In the genomic region with DNA sequence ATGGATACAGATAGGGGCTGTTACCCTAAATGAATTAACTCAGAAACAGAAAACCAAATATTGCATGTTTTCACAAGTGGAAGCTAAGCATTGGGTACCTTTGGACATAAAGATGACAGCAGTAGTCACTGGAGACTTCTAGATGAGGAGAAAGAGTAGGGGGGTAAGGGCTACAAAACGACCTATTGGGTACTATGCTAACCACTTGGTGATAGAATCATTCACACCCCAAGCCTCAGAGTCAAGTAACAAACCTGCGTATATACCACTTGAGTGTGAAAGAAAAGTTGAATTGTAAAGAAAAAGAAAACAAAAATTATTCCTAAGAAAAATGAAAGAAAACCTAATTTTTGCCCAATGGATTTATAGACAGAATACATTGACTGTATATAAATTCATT, we compare ENCODE assay signal across 23 cellular contexts. TPM values are rescaled to one million over a fixed set of nuclear protein-coding genes. Genes with fewer than 3 reads are reported as not detected.
A peak's percentile ranks its signal among the peaks of the same experiment; 100 is the strongest.
DNase-seq lines count a peak whose midpoint lies in the region; ATAC-seq and TF ChIP-seq lines count a peak whose summit lies in the region.
"Had no signal": no experiment of that assay in that cellular context is flagged by ENCODE, and none has a peak within 500 bp of the region (broad histone marks: within the 10 kb centered on the region; RNA-seq: fewer than 3 reads in every experiment).

No MANE protein-coding gene starts in this region.

- no peaks in the 10 kb centered on the region for H3K36me3 ChIP-seq in KOPT-K1 (ENCODE audit: insufficient read depth, low read length)

- intact Hi-C loops in activated CD8-positive, alpha-beta T cell treated with anti-CD3 and anti-CD28 coated beads for 36 hours (cut with micrococcal nuclease): no loop called here

- peak overlapping the region; percentile 17 for H3K27ac ChIP-seq in KOPT-K1 (ENCODE audit: low read depth, low read length, poor library complexity, severe bottlenecking)
- H3K27ac ChIP-seq: 22Rv1, A549, C4-2B, HL-60 had no signal

- no peak for ATAC-seq in activated CD8-positive, alpha-beta T cell treated with anti-CD3 and anti-CD28 coated beads for 36 hours
- ATAC-seq in activated CD8-positive, alpha-beta T cell treated with anti-CD3 and anti-CD28 coated beads, Interleukin-2, amount 10 ng/mL, durations not matched to agents 7 days and 5 days: no peak
- ATAC-seq in GM19452 (IDR thresholded peaks at IDR 0.05; ENCODE audit: unreplicated experiment) (no peak), HG02852 (IDR thresholded peaks at IDR 0.05; ENCODE audit: unreplicated experiment) (no peak)
- ATAC-seq: A549, GM12878 had no signal

- no peaks in the 10 kb centered on the region for H3K36me3 Mint-ChIP-seq in activated CD8-positive, alpha-beta T cell treated with anti-CD3 and anti-CD28 coated beads for 36 hours (ENCODE audit: low read depth)
- H3K36me3 Mint-ChIP-seq in activated CD8-positive, alpha-beta T cell treated with anti-CD3 and anti-CD28 coated beads, Interleukin-2, amount 10 ng/mL, durations not matched to agents 7 days and 5 days (ENCODE audit: low read depth): no peaks in the 10 kb centered on the region
- no peaks in the 10 kb centered on the region for H3K36me3 Mint-ChIP-seq in immature natural killer cell

- CTCF ChIA-PET in activated CD8-positive, alpha-beta T cell treated with anti-CD3 and anti-CD28 coated beads for 36 hours (lab: Charles Lee): interaction anchor here (0.9 to 4.0 kb wide), 4 partner anchors 8 to 152 kb away, joined by 3 to 34 read pairs (median 13); partner anchors contain the start of gene ARAP2
- CTCF ChIA-PET in activated CD8-positive, alpha-beta T cell treated with anti-CD3 and anti-CD28 coated beads, Interleukin-2, amount 10 ng/mL, durations not matched to agents 7 days and 5 days (lab: Charles Lee): interaction anchor here (0.9 to 5.1 kb wide), 7 partner anchors 8 to 147 kb away, joined by 3 to 62 read pairs (median 6); partner anchors contain the start of gene ARAP2

- H3K4me3 Mint-ChIP-seq in activated CD8-positive, alpha-beta T cell treated with anti-CD3 and anti-CD28 coated beads for 36 hours: no peak overlapping the region
- H3K4me3 Mint-ChIP-seq in activated CD8-positive, alpha-beta T cell treated with anti-CD3 and anti-CD28 coated beads, Interleukin-2, amount 10 ng/mL, durations not matched to agents 7 days and 5 days: no peak overlapping the region
- peak overlapping the region in 4 of 5 donors; percentile 41 to 78 (median 64) for H3K4me3 Mint-ChIP-seq in immature natural killer cell
- H3K4me3 Mint-ChIP-seq: CD4-positive, alpha-beta T cell; H9 had no signal

- peak overlapping the region; percentile 64 for H3K27ac Mint-ChIP-seq in activated CD8-positive, alpha-beta T cell treated with anti-CD3 and anti-CD28 coated beads for 36 hours
- H3K27ac Mint-ChIP-seq in activated CD8-positive, alpha-beta T cell treated with anti-CD3 and anti-CD28 coated beads, Interleukin-2, amount 10 ng/mL, durations not matched to agents 7 days and 5 days: no peak overlapping the region
- peak overlapping the region; percentile 6 to 94 (median 83) for H3K27ac Mint-ChIP-seq in immature natural killer cell
- H3K27ac Mint-ChIP-seq: CD4-positive, alpha-beta T cell; H9 had no signal

- no peaks in the 10 kb centered on the region for H3K9me3 Mint-ChIP-seq in activated CD8-positive, alpha-beta T cell treated with anti-CD3 and anti-CD28 coated beads for 36 hours
- H3K9me3 Mint-ChIP-seq in activated CD8-positive, alpha-beta T cell treated with anti-CD3 and anti-CD28 coated beads, Interleukin-2, amount 10 ng/mL, durations not matched to agents 7 days and 5 days (ENCODE audit: insufficient read depth): no peaks in the 10 kb centered on the region
- no peaks in the 10 kb centered on the region for H3K9me3 Mint-ChIP-seq in immature natural killer cell
- H3K9me3 Mint-ChIP-seq: CD4-positive, alpha-beta T cell; H9 had no signal

- H3K9me3 ChIP-seq in KOPT-K1 (ENCODE audit: insufficient read depth, low read length, poor library complexity, severe bottlenecking): no peaks in the 10 kb centered on the region
- H3K9me3 ChIP-seq: A549 had no signal

- no peak for TF ChIP-seq CTCF in activated CD8-positive, alpha-beta T cell treated with anti-CD3 and anti-CD28 coated beads for 36 hours (IDR thresholded peaks at IDR 0.05)

- no peaks in the 10 kb centered on the region for H3K27me3 Mint-ChIP-seq in activated CD8-positive, alpha-beta T cell treated with anti-CD3 and anti-CD28 coated beads for 36 hours
- H3K27me3 Mint-ChIP-seq in activated CD8-positive, alpha-beta T cell treated with anti-CD3 and anti-CD28 coated beads, Interleukin-2, amount 10 ng/mL, durations not matched to agents 7 days and 5 days (ENCODE audit: low read depth): no peaks in the 10 kb centered on the region
- H3K27me3 Mint-ChIP-seq in immature natural killer cell (ENCODE audit: low read depth in 3 of 3): peaks cover 1 to 8% (median 2%) of the 10 kb centered on the region in 3 donors
- H3K27me3 Mint-ChIP-seq: CD4-positive, alpha-beta T cell had no signal

- no peak for DNase-seq in activated CD8-positive, alpha-beta T cell treated with anti-CD3 and anti-CD28 coated beads for 36 hours
- DNase-seq in activated CD8-positive, alpha-beta T cell treated with anti-CD3 and anti-CD28 coated beads, Interleukin-2, amount 10 ng/mL, durations not matched to agents 7 days and 5 days: no peak
- peak; percentile 59 to 67 (median 60) for DNase-seq in immature natural killer cell
- no peak for DNase-seq in NCI-H510A (lab: John Stamatoyannopoulos, UW)
- DNase-seq: AML-193; CD4-positive, alpha-beta T cell; DMS 273 treated with DMSO at 0.1 percent for 48 hours; DMS53; DND-41; EL; H9 had no signal

- H3K4me1 Mint-ChIP-seq in activated CD8-positive, alpha-beta T cell treated with anti-CD3 and anti-CD28 coated beads for 36 hours (ENCODE audit: low read depth): peaks cover 52% of the 10 kb centered on the region
- H3K4me1 Mint-ChIP-seq in activated CD8-positive, alpha-beta T cell treated with anti-CD3 and anti-CD28 coated beads, Interleukin-2, amount 10 ng/mL, durations not matched to agents 7 days and 5 days (ENCODE audit: low read depth): peaks cover 45% of the 10 kb centered on the region
- H3K4me1 Mint-ChIP-seq in immature natural killer cell: peaks cover 53 to 69% of the 10 kb centered on the region in 2 donors

- POLR2A ChIA-PET in activated CD8-positive, alpha-beta T cell treated with anti-CD3 and anti-CD28 coated beads for 36 hours (lab: Charles Lee): interaction anchor here (1.1 to 3.9 kb wide), 3 partner anchors 8 to 41 kb away, joined by 3 to 25 read pairs (median 4); partner anchors contain the start of genes ARAP2 and DTHD1
- POLR2A ChIA-PET in activated CD8-positive, alpha-beta T cell treated with anti-CD3 and anti-CD28 coated beads, Interleukin-2, amount 10 ng/mL, durations not matched to agents 7 days and 5 days (lab: Charles Lee): interaction anchor here (0.7 to 8.4 kb wide), 2 partner anchors 8 to 158 kb away, joined by 4 to 70 read pairs; partner anchors contain the start of gene ARAP2

RNA-seq across cellular contexts. Expression of gene ARAP2, which starts 7.7 kb away (rescaled TPM):
- total RNA-seq in activated CD8-positive, alpha-beta T cell treated with anti-CD3 and anti-CD28 coated beads for 36 hours: 10 to 100 TPM; 30.0 to 31.0 TPM
- total RNA-seq in activated CD8-positive, alpha-beta T cell treated with anti-CD3 and anti-CD28 coated beads, Interleukin-2, amount 10 ng/mL, durations not matched to agents 7 days and 5 days: 10 to 100 TPM; 34.7 to 35.5 TPM
- 10 to 100 TPM; 34.7 to 62.7 (median 38.9) TPM for polyA plus RNA-seq in immature natural killer cell
- total RNA-seq: G401 had no signal
- polyA plus RNA-seq: BJ had no signal

RNA-seq across cellular contexts. Expression of gene DTHD1, which starts 29.4 kb away (rescaled TPM):
- total RNA-seq in activated CD8-positive, alpha-beta T cell treated with anti-CD3 and anti-CD28 coated beads for 36 hours: 1 to 10 TPM; 1.2 to 1.3 TPM
- total RNA-seq in activated CD8-positive, alpha-beta T cell treated with anti-CD3 and anti-CD28 coated beads, Interleukin-2, amount 10 ng/mL, durations not matched to agents 7 days and 5 days: under 1 TPM; 0.26 TPM
- polyA plus RNA-seq in immature natural killer cell: 10 to 100 TPM in 2 of 3 donors, 1 to 10 TPM in 1; 7.4 to 30.0 (median 15.6) TPM
- total RNA-seq: G401, H1, H9, HT1080 had no signal
- polyA plus RNA-seq: A549, BJ, H1 had no signal

Comparison
In these comparisons a context has a peak if more than half of its experiments do, and no peak if none do; other contexts are left out.
1. DNase-seq: peak in immature natural killer cell (3 of 3); none in activated CD8-positive, alpha-beta T cell treated with anti-CD3 and anti-CD28 coated beads for 36 hours (single experiment), activated CD8-positive, alpha-beta T cell treated with anti-CD3 and anti-CD28 coated beads, Interleukin-2, amount 10 ng/mL, durations not matched to agents 7 days and 5 days (single experiment) and NCI-H510A (single experiment).
2. H3K4me3 Mint-ChIP-seq: peak in immature natural killer cell (4 of 5); none in activated CD8-positive, alpha-beta T cell treated with anti-CD3 and anti-CD28 coated beads for 36 hours (single experiment) and activated CD8-positive, alpha-beta T cell treated with anti-CD3 and anti-CD28 coated beads, Interleukin-2, amount 10 ng/mL, durations not matched to agents 7 days and 5 days (single experiment).